Comparison of ENCODE assay signal across 8 cellular contexts in genomic region chr2:32357545-32358482, GRCh38. TPM values are rescaled to one million over a fixed set of nuclear protein-coding genes. Genes with fewer than 3 reads are reported as not detected.
A peak's percentile ranks its signal among the peaks of the same experiment; 100 is the strongest.
DNase-seq lines count a peak whose midpoint lies in the region; FAIRE-seq and TF ChIP-seq lines count a peak whose summit lies in the region.

No MANE protein-coding gene starts in this region.

- H3K36me3 Mint-ChIP-seq in type B pancreatic cell: peaks cover 6% of the 10 kb centered on the region

- H3K27ac Mint-ChIP-seq in type B pancreatic cell: peak overlapping the region; percentile 68

- TF ChIP-seq POLR2A in H54 (IDR thresholded peaks at IDR 0.05; ENCODE audit: low read depth, low read length): no peak

- peak overlapping the region; percentile 90 for H3K4me3 Mint-ChIP-seq in type B pancreatic cell

- H3K9me3 Mint-ChIP-seq in type B pancreatic cell: no peaks in the 10 kb centered on the region

- H3K4me1 Mint-ChIP-seq in type B pancreatic cell (ENCODE audit: unreplicated experiment): peaks cover 25% of the 10 kb centered on the region

- no peak for FAIRE-seq in H54 (lab: Jason Lieb, UNC)

- peak; percentile 57 for DNase-seq in GM03348 (ENCODE audit: low spot score)
- peak; percentile 39 for DNase-seq in H54 (ENCODE audit: insufficient read length, low spot score)
- DNase-seq in NCI-H2227 (lab: John Stamatoyannopoulos, UW; ENCODE audit: unreplicated experiment): peak; percentile 49
- peak; percentile 6 to 19 for DNase-seq in activated T-helper 1 cell treated with anti-CD3 and anti-CD28 coated beads, Interleukin-2, amount 50 U/mL, for 16 hours (ENCODE audit: low read depth in 1 of 2, low spot score in 1 of 2)
- DNase-seq in foreskin melanocyte: peak; percentile 33
- DNase-seq in nucleus accumbens (lab: John Stamatoyannopoulos, UW): peak in 34 of 56 donors; percentile 5 to 65 (median 38)
- no peak for DNase-seq in type B pancreatic cell (ENCODE audit: extremely low spot score, unreplicated experiment)
- DNase-seq in NCI-H187 treated with DMSO at 0.1 percent for 48 hours (lab: John Stamatoyannopoulos, UW): no peak

- no peak for TF ChIP-seq CTCF in type B pancreatic cell (conservative IDR thresholded peaks at IDR 0.05)

- H3K27me3 Mint-ChIP-seq in type B pancreatic cell: no peaks in the 10 kb centered on the region

RNA-seq across cellular contexts. Expression of gene BIRC6, which starts 1.0 kb away (rescaled TPM):
- total RNA-seq in type B pancreatic cell (ENCODE audit: low replicate concordance): 74.7 and 82.4 TPM in 2 replicates

Comparison
In these comparisons a context has a peak if more than half of its experiments do, and no peak if none do; other contexts are left out.
1. DNase-seq: peak in GM03348 (single experiment), H54 (single experiment), NCI-H2227 (single experiment), activated T-helper 1 cell treated with anti-CD3 and anti-CD28 coated beads, Interleukin-2, amount 50 U/mL, for 16 hours (2 of 2), foreskin melanocyte (single experiment) and nucleus accumbens (34 of 56); none in type B pancreatic cell (single experiment) and NCI-H187 treated with DMSO at 0.1 percent for 48 hours (single experiment).